ENCODE assay signal across 16 cellular contexts in genomic region chr17:73346763-73347162, GRCh38.
"Had no signal": no experiment of that assay in that cellular context is flagged by ENCODE, and none has a peak within 500 bp of the region (broad histone marks: within the 10 kb centered on the region; RNA-seq: fewer than 3 reads in every experiment).

No MANE protein-coding gene starts in this region.

- H3K27ac ChIP-seq: cardiac muscle cell, epithelial cell of prostate, left ventricle myocardium inferior, neutrophil, pancreas, right lobe of liver, SK-N-MC, WERI-Rb-1 had no signal

- H3K4me3 Mint-ChIP-seq: activated T-cell treated with anti-CD3 and anti-CD28 coated beads, Interleukin-2, amount 50 U/mL, for 72 hours; naive thymus-derived CD8-positive, alpha-beta T cell; stimulated activated naive B cell treated with anti-CD40 and anti-IgM and Interleukin-4, amounts not matched to agents 10 μg/mL and 1 μg/mL and 100 μg/mL, for 72 hours had no signal

- DNase-seq: activated CD4-positive, alpha-beta T cell treated with anti-CD3 and anti-CD28 coated beads for 1 hour; activated effector memory CD4-positive, alpha-beta T cell treated with anti-CD3 and anti-CD28 coated beads, Interleukin-2, amount 50 U/mL, for 16 hours; activated naive CD4-positive, alpha-beta T cell treated with anti-CD3 and anti-CD28 coated beads, Interleukin-2, amount 50 U/mL, for 16 hours; activated T-cell treated with anti-CD3 and anti-CD28 coated beads, Interleukin-2, amount 50 U/mL, for 72 hours; left ventricle myocardium inferior; mucosa of descending colon; naive thymus-derived CD8-positive, alpha-beta T cell; pancreas; right lobe of liver; stimulated activated naive B cell treated with anti-CD40 and anti-IgM and Interleukin-4, amounts not matched to agents 10 μg/mL and 1 μg/mL and 100 μg/mL, for 72 hours; trophoblast cell; WERI-Rb-1 had no signal

- H3K9me3 Mint-ChIP-seq: activated T-cell treated with anti-CD3 and anti-CD28 coated beads, Interleukin-2, amount 50 U/mL, for 72 hours; naive thymus-derived CD8-positive, alpha-beta T cell; stimulated activated naive B cell treated with anti-CD40 and anti-IgM and Interleukin-4, amounts not matched to agents 10 μg/mL and 1 μg/mL and 100 μg/mL, for 72 hours had no signal

- H3K9me3 ChIP-seq: left ventricle myocardium inferior, mucosa of descending colon, neutrophil, pancreas, right lobe of liver had no signal

- ATAC-seq: activated T-cell treated with anti-CD3 and anti-CD28 coated beads, Interleukin-2, amount 50 U/mL, for 72 hours; mucosa of descending colon; naive thymus-derived CD8-positive, alpha-beta T cell; pancreas; right lobe of liver; stimulated activated naive B cell treated with anti-CD40 and anti-IgM and Interleukin-4, amounts not matched to agents 10 μg/mL and 1 μg/mL and 100 μg/mL, for 72 hours had no signal

- H3K4me1 Mint-ChIP-seq: naive thymus-derived CD8-positive, alpha-beta T cell; stimulated activated naive B cell treated with anti-CD40 and anti-IgM and Interleukin-4, amounts not matched to agents 10 μg/mL and 1 μg/mL and 100 μg/mL, for 72 hours had no signal

- H3K4me1 ChIP-seq: right lobe of liver had no signal

- H3K36me3 ChIP-seq: cardiac muscle cell, left ventricle myocardium inferior, neutrophil, pancreas, right lobe of liver had no signal

- H3K27ac Mint-ChIP-seq: activated T-cell treated with anti-CD3 and anti-CD28 coated beads, Interleukin-2, amount 50 U/mL, for 72 hours had no signal

- H3K27me3 Mint-ChIP-seq: naive thymus-derived CD8-positive, alpha-beta T cell; stimulated activated naive B cell treated with anti-CD40 and anti-IgM and Interleukin-4, amounts not matched to agents 10 μg/mL and 1 μg/mL and 100 μg/mL, for 72 hours had no signal

- H3K4me3 ChIP-seq: cardiac muscle cell, left ventricle myocardium inferior, mucosa of descending colon, pancreas, right lobe of liver, SK-N-MC had no signal

- H3K27me3 ChIP-seq: cardiac muscle cell, neutrophil, pancreas, right lobe of liver had no signal
